ENCODE assay signal across 11 cellular contexts in the genomic region with DNA sequence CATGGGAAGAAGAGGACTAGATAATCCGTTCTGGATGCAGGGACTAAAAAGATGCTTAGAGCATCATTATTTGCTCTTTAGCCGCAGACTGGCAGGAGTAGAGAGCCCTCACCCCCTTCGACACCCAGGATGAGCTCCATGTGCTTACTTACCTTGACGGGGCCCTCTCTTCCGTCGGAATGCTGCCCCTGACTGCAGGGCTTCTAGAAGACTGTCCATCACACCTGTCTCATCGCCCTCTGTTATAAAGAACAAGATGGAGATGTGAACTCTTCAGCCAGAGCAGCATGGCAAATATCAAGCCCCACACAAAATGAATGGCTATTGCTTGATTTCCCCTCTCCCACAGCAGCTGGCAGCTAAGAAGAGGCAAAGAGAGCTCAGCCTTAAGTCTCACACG. TPM values are rescaled to one million over a fixed set of nuclear protein-coding genes. Genes with fewer than 3 reads are reported as not detected.
DNase-seq lines count a peak whose midpoint lies in the region; ATAC-seq, FAIRE-seq and TF ChIP-seq lines count a peak whose summit lies in the region.
"Had no signal": no experiment of that assay in that cellular context is flagged by ENCODE, and none has a peak within 500 bp of the region (broad histone marks: within the 10 kb centered on the region; RNA-seq: fewer than 3 reads in every experiment).

No MANE protein-coding gene starts in this region.

- H3F3A ChIP-seq in smooth muscle cell (ENCODE audit: low read depth): peaks cover 53% of the 10 kb centered on the region

- H3K56ac ChIP-seq in H9 (ENCODE audit: insufficient read length, low read depth, low read length): no peak overlapping the region

- H3K9ac ChIP-seq in H9 (ENCODE audit: extremely low read depth, insufficient read length, low read length) (no peak overlapping the region), astrocyte (ENCODE audit: low read length) (peak overlapping the region; percentile 43), smooth muscle cell (ENCODE audit: low read depth) (peak overlapping the region; percentile 23)

- H4K5ac ChIP-seq in H9 (ENCODE audit: insufficient read length, low read depth, low read length): no peak overlapping the region

- H3K4me1 Mint-ChIP-seq in H9 (peaks cover 16 to 20% of the 10 kb centered on the region in 2 experiments), astrocyte (ENCODE audit: low read depth, unreplicated experiment) (peaks cover 62% of the 10 kb centered on the region)

- H3K18ac ChIP-seq in H9 (ENCODE audit: insufficient read length, low read depth, low read length): no peak overlapping the region

- WGBS in H9 (ENCODE audit: extremely low coverage, insufficient read length, low lambda C conversion rate): no CpG with 5 or more reads among the region's 8 CpGs
- 93% methylated on average over 8 of the region's 8 CpGs for WGBS in smooth muscle cell (ENCODE audit: low lambda C conversion rate)

- H2BK20ac ChIP-seq in H9 (ENCODE audit: low read depth, low read length, poor library complexity, severe bottlenecking): no peak overlapping the region

- TF ChIP-seq CTCF in H9 (conservative IDR thresholded peaks at IDR 0.05) (no peak), astrocyte (IDR thresholded peaks at IDR 0.05; ENCODE audit: insufficient read depth, low read depth, low read length) (no peak), smooth muscle cell (IDR thresholded peaks at IDR 0.05; ENCODE audit: borderline replicate concordance, insufficient read depth, poor library complexity, severe bottlenecking) (no peak)

- H2BK15ac ChIP-seq in H9 (ENCODE audit: low read depth, low read length): no peak overlapping the region

- H4K20me1 ChIP-seq in H9 (ENCODE audit: control insufficient read depth, insufficient read depth, insufficient read length) (no peaks in the 10 kb centered on the region), astrocyte (ENCODE audit: insufficient read depth, low read length) (no peaks in the 10 kb centered on the region), smooth muscle cell (ENCODE audit: low read depth) (no peaks in the 10 kb centered on the region)

- H3K4me3 Mint-ChIP-seq in H9: no peak overlapping the region
- peak overlapping the region; percentile 22 for H3K4me3 Mint-ChIP-seq in astrocyte (ENCODE audit: unreplicated experiment)
- H3K4me3 Mint-ChIP-seq: naive B cell had no signal

- H3K4me2 ChIP-seq in H9 (ENCODE audit: insufficient read depth, insufficient read length, low read length) (no peak overlapping the region), astrocyte (ENCODE audit: low read length) (peak overlapping the region; percentile 76), smooth muscle cell (peak overlapping the region; percentile 56)

- no peaks in the 10 kb centered on the region; the same call in 1 of the 2 replicates for H3K27me3 Mint-ChIP-seq in H9 (ENCODE audit: low read depth)
- no peaks in the 10 kb centered on the region for H3K27me3 Mint-ChIP-seq in astrocyte (ENCODE audit: low read depth, unreplicated experiment)
- H3K27me3 Mint-ChIP-seq: CD4-positive, CD25-positive, alpha-beta regulatory T cell; naive B cell had no signal

- H3K27ac Mint-ChIP-seq in H9 (peak overlapping the region in 2 of 3 experiments; percentile 72 to 95; a peak in 4 of 7 replicates), astrocyte (ENCODE audit: unreplicated experiment) (peak overlapping the region; percentile 81)
- H3K27ac Mint-ChIP-seq: CD4-positive, CD25-positive, alpha-beta regulatory T cell had no signal

- no peaks in the 10 kb centered on the region for H3K79me2 ChIP-seq in H9 (ENCODE audit: insufficient read depth, low read length)
- peaks cover 5% of the 10 kb centered on the region for H3K79me2 ChIP-seq in astrocyte (ENCODE audit: insufficient read depth, low read length)
- H3K79me2 ChIP-seq in smooth muscle cell (ENCODE audit: low read depth): peaks cover 9% of the 10 kb centered on the region

- no peaks in the 10 kb centered on the region for H3K9me3 ChIP-seq in H9 (ENCODE audit: control insufficient read depth, low read depth, low read length)
- H3K9me3 ChIP-seq in astrocyte (ENCODE audit: insufficient read depth, low read depth, low read length): no peaks in the 10 kb centered on the region
- H3K9me3 ChIP-seq in smooth muscle cell (replicated peaks; ENCODE audit: low read depth): no peaks in the 10 kb centered on the region

- H3K14ac ChIP-seq in H9 (ENCODE audit: insufficient read depth, low read length): no peak overlapping the region

- H3K36me3 ChIP-seq in astrocyte (ENCODE audit: insufficient read depth, low read length) (peaks cover 21% of the 10 kb centered on the region), smooth muscle cell (ENCODE audit: low read depth) (no peaks in the 10 kb centered on the region)

- DNase-seq in H9 (no peak), astrocyte (ENCODE audit: low read depth) (no peak), left kidney (ENCODE audit: low read depth, low spot score) (peak; percentile 8), smooth muscle cell (lab: John Stamatoyannopoulos, UW; ENCODE audit: unreplicated experiment) (no peak), NCI-H2196 (lab: John Stamatoyannopoulos, UW; ENCODE audit: unreplicated experiment) (no peak), SHP77 (lab: John Stamatoyannopoulos, UW) (no peak), kidney tubule cell (ENCODE audit: low spot score) (no peak)
- DNase-seq: GF-D8 had no signal

- FAIRE-seq in astrocyte (lab: Jason Lieb, UNC): no peak

- H3K23me2 ChIP-seq in H9 (ENCODE audit: insufficient read length, low read depth, low read length, poor library complexity, severe bottlenecking): no peaks in the 10 kb centered on the region

- H3K4ac ChIP-seq in H9 (ENCODE audit: low read depth, low read length): no peak overlapping the region

- no peaks in the 10 kb centered on the region; the same call in none of the 2 replicates for H3K4me1 ChIP-seq in H9 (ENCODE audit: insufficient read depth, low read length)
- H3K4me1 ChIP-seq in astrocyte (ENCODE audit: insufficient read depth, low read length): peaks cover 53% of the 10 kb centered on the region
- H3K4me1 ChIP-seq in smooth muscle cell (ENCODE audit: low read depth): peaks cover 45% of the 10 kb centered on the region

- H3K4me3 ChIP-seq in astrocyte (ENCODE audit: insufficient read depth, low read depth, low read length) (no peak overlapping the region), smooth muscle cell (no peak overlapping the region)

- H3K36me3 Mint-ChIP-seq in H9 (ENCODE audit: insufficient read depth in 1 of 3, low read depth in 3 of 3) (peaks cover 40 to 86% (median 69%) of the 10 kb centered on the region in 3 experiments; a peak in 6 of 7 replicates), astrocyte (ENCODE audit: low read depth, unreplicated experiment) (peaks cover 21% of the 10 kb centered on the region)

- H3K9me3 Mint-ChIP-seq in H9 (no peaks in the 10 kb centered on the region), astrocyte (ENCODE audit: unreplicated experiment) (no peaks in the 10 kb centered on the region)
- H3K9me3 Mint-ChIP-seq: CD4-positive, CD25-positive, alpha-beta regulatory T cell; naive B cell had no signal

- no peak overlapping the region for H2BK5ac ChIP-seq in H9 (ENCODE audit: insufficient read length, low read length)

- no peak overlapping the region for H3K23ac ChIP-seq in H9 (ENCODE audit: insufficient read length, low read depth, low read length)

- H3K27ac ChIP-seq in H9 (ENCODE audit: insufficient read length, low read depth, low read length) (no peak overlapping the region), astrocyte (ENCODE audit: low read depth, low read length) (peak overlapping the region; percentile 77), smooth muscle cell (ENCODE audit: low read depth) (peak overlapping the region; percentile 100)

- H2AFZ ChIP-seq in H9 (ENCODE audit: low read length): no peak overlapping the region
- no peak overlapping the region for H2AFZ ChIP-seq in astrocyte (ENCODE audit: low read depth, low read length)
- no peak overlapping the region for H2AFZ ChIP-seq in smooth muscle cell (ENCODE audit: low read depth)

- no peak overlapping the region for H4K91ac ChIP-seq in H9 (ENCODE audit: insufficient read length, low read depth, low read length)

- peaks cover 2% of the 10 kb centered on the region for H3K79me1 ChIP-seq in H9 (ENCODE audit: insufficient read depth, low read depth, low read length, poor library complexity, severe bottlenecking)

- H4K8ac ChIP-seq in H9 (replicated peaks; ENCODE audit: insufficient read length, low read depth, low read length): no peak overlapping the region

- no peak overlapping the region for H3T11ph ChIP-seq in H9 (ENCODE audit: low read length)

- H3K27me3 ChIP-seq in H9 (ENCODE audit: insufficient read depth, low read length): no peaks in the 10 kb centered on the region
- no peaks in the 10 kb centered on the region for H3K27me3 ChIP-seq in astrocyte (ENCODE audit: insufficient read depth, low read length)
- no peaks in the 10 kb centered on the region for H3K27me3 ChIP-seq in smooth muscle cell (ENCODE audit: low read depth)

- ATAC-seq in HG03354 (IDR thresholded peaks at IDR 0.05; ENCODE audit: poor library complexity, severe bottlenecking, unreplicated experiment): no peak

- H2AK5ac ChIP-seq in H9 (ENCODE audit: insufficient read length, low read length): no peak overlapping the region

- no peak overlapping the region for H2BK12ac ChIP-seq in H9 (ENCODE audit: insufficient read length, low read depth, low read length)

- H2BK120ac ChIP-seq in H9 (ENCODE audit: low read depth, low read length, poor library complexity, severe bottlenecking): no peak overlapping the region

RNA-seq across cellular contexts. Expression of gene PCDHGC5, which starts 35.1 kb away (rescaled TPM):
- total RNA-seq in H9 (2021): 0.57 and 0.66 TPM in 2 replicates
- 7.7 and 10.9 TPM in 2 replicates for total RNA-seq in astrocyte
- total RNA-seq in smooth muscle cell: 1.8 and 3.4 TPM in 2 replicates
- 1.5 and 3.3 TPM in 2 replicates for polyA plus RNA-seq in smooth muscle cell
- total RNA-seq: CD4-positive, CD25-positive, alpha-beta regulatory T cell had no signal
- polyA plus RNA-seq: CD4-positive, CD25-positive, alpha-beta regulatory T cell had no signal

RNA-seq across cellular contexts. Expression of gene PCDHGC4, which starts 39.2 kb away (rescaled TPM):
- total RNA-seq in H9 (2021) (4.0 and 4.3 TPM in 2 replicates), astrocyte (6.6 and 7.4 TPM in 2 replicates), smooth muscle cell (1.2 and 3.8 TPM in 2 replicates)
- polyA plus RNA-seq in smooth muscle cell: 0.12 and 0.16 TPM in 2 replicates
- total RNA-seq: CD4-positive, CD25-positive, alpha-beta regulatory T cell had no signal
- polyA plus RNA-seq: CD4-positive, CD25-positive, alpha-beta regulatory T cell had no signal

RNA-seq across cellular contexts. Expression of gene PCDHGC3, which starts 48.2 kb away (rescaled TPM):
- 19.8 and 22.6 TPM in 2 replicates for total RNA-seq in H9 (2021)
- 84.7 and 100.0 TPM in 2 replicates for total RNA-seq in astrocyte
- 38.2 and 50.3 TPM in 2 replicates for total RNA-seq in smooth muscle cell
- polyA plus RNA-seq in smooth muscle cell: 98.4 and 111 TPM in 2 replicates
